ENCODE assay signal across 1 cellular context in genomic region chr10:79250259-79250658, GRCh38.
TF ChIP-seq lines count a peak whose summit lies in the region.

No MANE protein-coding gene starts in this region.

TF ChIP-seq in GM23338, 12 proteins besides CTCF, POLR2A, EP300 and RAD21 (continued from another document):
- TF ChIP-seq REST (IDR thresholded peaks at IDR 0.05; ENCODE audit: unreplicated experiment) (no peak), CREB1 (CRISPR knock-in tag; IDR thresholded peaks at IDR 0.05; ENCODE audit: low read depth) (no peak), EZH2 (IDR thresholded peaks at IDR 0.05; ENCODE audit: low read depth, unreplicated experiment) (no peak), NANOG (IDR thresholded peaks at IDR 0.05; ENCODE audit: borderline replicate concordance) (no peak), STAT1 (IDR thresholded peaks at IDR 0.05; ENCODE audit: unreplicated experiment) (no peak), ZNF114 (CRISPR knock-in tag; IDR thresholded peaks at IDR 0.05) (no peak)
